In the genomic region with DNA sequence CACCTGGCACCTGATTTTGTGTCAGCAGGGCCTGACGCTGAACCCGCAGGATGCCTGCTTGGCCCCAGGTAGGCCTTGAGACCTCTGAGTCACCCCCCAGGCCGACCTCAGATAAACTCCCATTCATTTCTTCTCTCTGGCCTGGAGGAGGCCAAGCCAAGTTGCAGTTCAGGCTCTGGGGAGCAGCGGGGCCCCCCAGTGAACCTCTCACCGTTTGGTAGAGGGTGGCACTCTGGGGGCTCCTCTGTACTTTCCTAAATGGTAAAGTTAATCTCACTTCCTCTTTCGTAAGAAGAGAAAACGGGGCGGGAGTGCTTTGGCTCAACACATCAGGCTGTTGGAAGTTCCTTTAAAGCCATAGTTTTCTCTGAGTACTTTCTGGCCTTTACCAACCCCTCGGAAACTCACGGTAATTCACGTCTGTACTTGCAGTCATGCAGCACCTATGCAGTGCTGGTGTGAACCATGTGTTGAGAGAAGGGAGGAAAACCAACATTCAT, we compare ENCODE assay signal across 1 cellular context.
TF ChIP-seq lines count a peak whose summit lies in the region.

No MANE protein-coding gene starts in this region.

TF ChIP-seq in A549, 52 proteins besides CTCF, POLR2A, EP300 and RAD21 (continued from another document):
- no peak for TF ChIP-seq FOXS1 (CRISPR knock-in tag; IDR thresholded peaks at IDR 0.05)
- TF ChIP-seq NR3C1 (IDR thresholded peaks at IDR 0.05), result no peak
- TF ChIP-seq JUNB (IDR thresholded peaks at IDR 0.05), result no peak
- TF ChIP-seq BHLHE40 (IDR thresholded peaks at IDR 0.05; ENCODE audit: low read depth, low read length), result no peak
- no peak for TF ChIP-seq CHD4 (IDR thresholded peaks at IDR 0.05; ENCODE audit: borderline replicate concordance)
- no peak for TF ChIP-seq HDAC2 (IDR thresholded peaks at IDR 0.05)
- no peak for TF ChIP-seq MAFK (IDR thresholded peaks at IDR 0.05; ENCODE audit: partially characterized antibody)
- TF ChIP-seq, protein P1, sequence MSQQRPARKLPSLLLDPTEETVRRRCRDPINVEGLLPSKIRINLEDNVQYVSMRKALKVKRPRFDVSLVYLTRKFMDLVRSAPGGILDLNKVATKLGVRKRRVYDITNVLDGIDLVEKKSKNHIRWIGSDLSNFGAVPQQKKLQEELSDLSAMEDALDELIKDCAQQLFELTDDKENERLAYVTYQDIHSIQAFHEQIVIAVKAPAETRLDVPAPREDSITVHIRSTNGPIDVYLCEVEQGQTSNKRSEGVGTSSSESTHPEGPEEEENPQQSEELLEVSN (IDR thresholded peaks at IDR 0.05; ENCODE audit: borderline replicate concordance, low read depth), result no peak
- TF ChIP-seq HOXA7 (CRISPR knock-in tag; IDR thresholded peaks at IDR 0.05), result no peak
- TF ChIP-seq, protein P2, sequence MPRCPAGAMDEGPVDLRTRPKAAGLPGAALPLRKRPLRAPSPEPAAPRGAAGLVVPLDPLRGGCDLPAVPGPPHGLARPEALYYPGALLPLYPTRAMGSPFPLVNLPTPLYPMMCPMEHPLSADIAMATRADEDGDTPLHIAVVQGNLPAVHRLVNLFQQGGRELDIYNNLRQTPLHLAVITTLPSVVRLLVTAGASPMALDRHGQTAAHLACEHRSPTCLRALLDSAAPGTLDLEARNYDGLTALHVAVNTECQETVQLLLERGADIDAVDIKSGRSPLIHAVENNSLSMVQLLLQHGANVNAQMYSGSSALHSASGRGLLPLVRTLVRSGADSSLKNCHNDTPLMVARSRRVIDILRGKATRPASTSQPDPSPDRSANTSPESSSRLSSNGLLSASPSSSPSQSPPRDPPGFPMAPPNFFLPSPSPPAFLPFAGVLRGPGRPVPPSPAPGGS (IDR thresholded peaks at IDR 0.05), result no peak
